Comparison of ENCODE assay signal across 28 cellular contexts in the genomic region with DNA sequence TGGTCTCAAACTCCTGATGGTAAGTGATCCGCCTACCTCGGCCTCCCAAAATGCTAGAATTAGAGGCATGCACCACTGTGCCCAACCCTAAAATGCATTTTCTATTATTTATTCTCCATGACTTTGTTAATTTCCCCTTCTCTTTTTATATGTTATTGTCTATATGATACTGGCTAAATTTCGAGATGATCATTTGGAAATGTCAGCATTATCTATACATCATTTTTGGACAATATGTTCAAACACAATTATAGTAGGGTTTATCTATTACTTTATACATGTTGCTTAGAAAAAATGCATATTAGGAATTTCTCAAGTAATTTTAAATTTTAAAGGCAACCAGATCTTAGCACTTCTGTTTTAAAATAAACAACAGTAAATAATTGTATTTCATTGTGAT.
"Had no signal": no experiment of that assay in that cellular context is flagged by ENCODE, and none has a peak within 500 bp of the region (broad histone marks: within the 10 kb centered on the region; RNA-seq: fewer than 3 reads in every experiment).

No MANE protein-coding gene starts in this region.

- H3K4me3 ChIP-seq: colonic mucosa, coronary artery, dorsolateral prefrontal cortex, esophagus muscularis mucosa, esophagus squamous epithelium, gastrocnemius medialis, gastroesophageal sphincter, heart left ventricle, heart right ventricle, hepatocyte had no signal

- H3K4me1 ChIP-seq: colonic mucosa, foreskin keratinocyte, gastrocnemius medialis had no signal

- H3K9me3 Mint-ChIP-seq: dendritic cell treated with granulocyte-macrophage colony-stimulating factor and Interleukin-4, amounts not matched to agents 40 ng/mL and 50 ng/mL, for 4 days; effector memory CD8-positive, alpha-beta T cell; endodermal cell had no signal

- H2AFZ ChIP-seq: hepatocyte had no signal

- H3K27ac ChIP-seq: colonic mucosa, coronary artery, dorsolateral prefrontal cortex, epithelial cell of prostate, esophagus muscularis mucosa, esophagus squamous epithelium, foreskin keratinocyte, gastrocnemius medialis, gastroesophageal sphincter, heart left ventricle, heart right ventricle, hepatocyte had no signal

- H3K4me2 ChIP-seq: hepatocyte had no signal

- FAIRE-seq: endometrium, endothelial cell of umbilical vein, frontal cortex had no signal

- H3K79me2 ChIP-seq: hepatocyte had no signal

- H3K27ac Mint-ChIP-seq: endodermal cell had no signal

- H3K4me1 Mint-ChIP-seq: endodermal cell had no signal

- H3K36me3 ChIP-seq: colonic mucosa, esophagus muscularis mucosa, esophagus squamous epithelium, gastrocnemius medialis, gastroesophageal sphincter, heart left ventricle, heart right ventricle had no signal

- H3K4me3 Mint-ChIP-seq: dendritic cell treated with granulocyte-macrophage colony-stimulating factor and Interleukin-4, amounts not matched to agents 40 ng/mL and 50 ng/mL, for 4 days; effector memory CD8-positive, alpha-beta T cell; endodermal cell had no signal

- H3K27me3 ChIP-seq: colonic mucosa, dorsolateral prefrontal cortex, esophagus muscularis mucosa, esophagus squamous epithelium, foreskin keratinocyte, gastrocnemius medialis, gastroesophageal sphincter, heart left ventricle, heart right ventricle, hepatocyte had no signal

- H3K9me3 ChIP-seq: colonic mucosa, esophagus muscularis mucosa, esophagus squamous epithelium, gastrocnemius medialis, gastroesophageal sphincter, heart left ventricle, heart right ventricle had no signal

- ATAC-seq: effector memory CD8-positive, alpha-beta T cell; esophagus mucosa; foreskin keratinocyte; gastrocnemius medialis; gastroesophageal sphincter; heart left ventricle; heart right ventricle had no signal

- DNase-seq: colonic mucosa; cortex of kidney; dorsolateral prefrontal cortex; effector CD4-positive, alpha-beta T cell; effector CD8-positive, alpha-beta T cell; effector memory CD4-positive, alpha-beta T cell; effector memory CD8-positive, alpha-beta T cell; endodermal cell; erythroblast; esophagus squamous epithelium; foreskin fibroblast; foreskin keratinocyte; foreskin melanocyte; gastrocnemius medialis; glutamatergic neuron; head of caudate nucleus; heart left ventricle; heart right ventricle had no signal
